8 cellular contexts compared by ENCODE assay signal in genomic region chr1:11653616-11654570, GRCh38. TPM values are rescaled to one million over a fixed set of nuclear protein-coding genes. Genes with fewer than 3 reads are reported as not detected.
DNase-seq lines count a peak whose midpoint lies in the region; ATAC-seq, FAIRE-seq and TF ChIP-seq lines count a peak whose summit lies in the region.

TSS of gene FBXO2 (minus strand) at chr1:11654429. CDS start at chr1:11654340, 89 bp downstream.

- peaks cover 24% of the 10 kb centered on the region for H3K4me1 Mint-ChIP-seq in brain
- peaks cover 30% of the 10 kb centered on the region for H3K4me1 Mint-ChIP-seq in stimulated activated effector memory CD8-positive, alpha-beta T cell treated with anti-CD3 and anti-CD28 coated beads, Interleukin-12 subunit alpha, Interleukin-12 subunit beta, amount 100 ng/mL, for 72 hours

- peak within 1 kb of the TSS; percentile 87 for H3K4me2 ChIP-seq in keratinocyte (ENCODE audit: control insufficient read depth, extremely low read depth, insufficient read depth, low read depth, low read length)

- peak within 1 kb of the TSS; percentile 87 for H2AFZ ChIP-seq in keratinocyte (ENCODE audit: control insufficient read depth, low read length)

- H3K36me3 Mint-ChIP-seq in brain, result peaks cover 21% of the 10 kb centered on the region
- peaks cover 31% of the 10 kb centered on the region for H3K36me3 Mint-ChIP-seq in stimulated activated effector memory CD8-positive, alpha-beta T cell treated with anti-CD3 and anti-CD28 coated beads, Interleukin-12 subunit alpha, Interleukin-12 subunit beta, amount 100 ng/mL, for 72 hours

- H3K9me1 ChIP-seq in keratinocyte (ENCODE audit: control insufficient read depth, extremely low read depth, insufficient read depth, low read length), result no peaks in the 10 kb centered on the region

- TF ChIP-seq CTCF in brain (conservative IDR thresholded peaks at IDR 0.05) (no peak), keratinocyte (optimal IDR thresholded peaks at IDR 0.05 in 1 of 3, IDR thresholded peaks at IDR 0.05 in 1 of 3, conservative IDR thresholded peaks at IDR 0.05 in 1 of 3; ENCODE audit: extremely low read depth in 1 of 3, insufficient read depth in 2 of 3, low read length in 3 of 3) (no peak)

- dilution Hi-C loops in keratinocyte (cut with MboI; ENCODE audit: extremely low pct_ligation_motif_present, low sequenced_read_pairs), result no loop called here

- H3K4me3 ChIP-seq in keratinocyte (ENCODE audit: control insufficient read depth in 2 of 3, extremely low read depth in 1 of 3, insufficient read depth in 2 of 3, low read depth in 1 of 3, low read length in 3 of 3), result peak within 1 kb of the TSS; percentile 71 to 75 (median 72)

- H3K4me1 ChIP-seq in keratinocyte (ENCODE audit: control insufficient read depth, extremely low read depth, insufficient read depth, low read length), result peaks cover 21% of the 10 kb centered on the region

- no peak for DNase-seq in HTR-8/SVneo (ENCODE audit: insufficient read length, low spot score)
- DNase-seq in keratinocyte (ENCODE audit: low read depth, low spot score), result no peak
- no peak for DNase-seq in stimulated activated effector memory CD8-positive, alpha-beta T cell treated with anti-CD3 and anti-CD28 coated beads, Interleukin-12 subunit alpha, Interleukin-12 subunit beta, amount 100 ng/mL, for 72 hours (ENCODE audit: low spot score in 2 of 2)
- no peak for DNase-seq in NCI-H1930 (lab: John Stamatoyannopoulos, UW)
- DNase-seq in H4 (ENCODE audit: low spot score), result no peak

- FAIRE-seq in HTR-8/SVneo (lab: Jason Lieb, UNC) (peak; percentile 9), keratinocyte (lab: Jason Lieb, UNC) (no peak)

- H3K9me3 Mint-ChIP-seq in brain, result peaks cover 0 to 3% (median 0%) of the 10 kb centered on the region in 5 experiments
- H3K9me3 Mint-ChIP-seq in stimulated activated effector memory CD8-positive, alpha-beta T cell treated with anti-CD3 and anti-CD28 coated beads, Interleukin-12 subunit alpha, Interleukin-12 subunit beta, amount 100 ng/mL, for 72 hours, result no peaks in the 10 kb centered on the region

- H3K36me3 ChIP-seq in keratinocyte (ENCODE audit: control insufficient read depth in 2 of 2, extremely low read depth in 1 of 2, insufficient read depth in 2 of 2, low read length in 2 of 2), result peaks cover 3 to 13% of the 10 kb centered on the region in 2 experiments

- no peaks in the 10 kb centered on the region for H3K27me3 ChIP-seq in keratinocyte (ENCODE audit: control insufficient read depth, extremely low read depth, insufficient read depth, low read length)

- H3K9me3 ChIP-seq in keratinocyte (ENCODE audit: control insufficient read depth, low read depth, low read length), result no peaks in the 10 kb centered on the region

- no peaks in the 10 kb centered on the region for H4K20me1 ChIP-seq in keratinocyte (ENCODE audit: control insufficient read depth, extremely low read depth, insufficient read depth, low read length)

- H3K27ac ChIP-seq in keratinocyte (ENCODE audit: control insufficient read depth, insufficient read depth, low read length), result peak within 1 kb of the TSS; percentile 26

- ATAC-seq in GM18502 (IDR thresholded peaks at IDR 0.05; ENCODE audit: poor library complexity, unreplicated experiment), result peak; percentile 24
- no peak for ATAC-seq in stimulated activated effector memory CD8-positive, alpha-beta T cell treated with anti-CD3 and anti-CD28 coated beads, Interleukin-12 subunit alpha, Interleukin-12 subunit beta, amount 100 ng/mL, for 72 hours
- no peak for ATAC-seq in GM19023 (IDR thresholded peaks at IDR 0.05; ENCODE audit: unreplicated experiment)

- peaks cover 7% of the 10 kb centered on the region for H3K79me2 ChIP-seq in keratinocyte (ENCODE audit: control insufficient read depth, insufficient read depth, low read length)

- H3K9ac ChIP-seq in keratinocyte (ENCODE audit: control insufficient read depth, extremely low read depth, insufficient read depth, low read length), result peak within 1 kb of the TSS; percentile 71

- peak within 1 kb of the TSS; percentile 83 to 87 (median 84) for H3K4me3 Mint-ChIP-seq in brain
- peak within 1 kb of the TSS; percentile 67 for H3K4me3 Mint-ChIP-seq in stimulated activated effector memory CD8-positive, alpha-beta T cell treated with anti-CD3 and anti-CD28 coated beads, Interleukin-12 subunit alpha, Interleukin-12 subunit beta, amount 100 ng/mL, for 72 hours

- H3K27me3 Mint-ChIP-seq in brain, result peaks cover 19% of the 10 kb centered on the region

- peak within 1 kb of the TSS in 3 of 5 experiments; percentile 59 to 86 (median 74) for H3K27ac Mint-ChIP-seq in brain
- peak within 1 kb of the TSS; percentile 50 for H3K27ac Mint-ChIP-seq in stimulated activated effector memory CD8-positive, alpha-beta T cell treated with anti-CD3 and anti-CD28 coated beads, Interleukin-12 subunit alpha, Interleukin-12 subunit beta, amount 100 ng/mL, for 72 hours

RNA-seq across cellular contexts. Expression of gene FBXO2, which starts in this region (rescaled TPM):
- polyA plus RNA-seq in brain (ENCODE audit: insufficient read depth, low read depth, low replicate concordance) (103 TPM), keratinocyte (42.2 to 83.7 TPM (median 65.9 TPM) in 3 replicates)
- polyA plus RNA-seq in keratinocyte (2011; ENCODE audit: low read depth), result 10.6 TPM
- 46.9 and 115 TPM in 2 replicates for polyA plus RNA-seq in keratinocyte (2011; cell fraction: cytosol; rRNA removed)
- polyA plus RNA-seq in keratinocyte (2011; cell fraction: nucleus; rRNA removed), result 69.6 and 87.7 TPM in 2 replicates
- polyA plus RNA-seq in keratinocyte (2012; ENCODE audit: low replicate concordance), result 37.8 and 105 TPM in 2 replicates
- polyA minus RNA-seq in keratinocyte, result 17.7 to 28.5 TPM (median 26.1 TPM) in 3 replicates
- 70.2 TPM for polyA minus RNA-seq in keratinocyte (2011; cell fraction: cytosol; rRNA and poly(A)+ RNA removed)
- 11.0 and 15.2 TPM in 2 replicates for polyA minus RNA-seq in keratinocyte (2011; cell fraction: nucleus; rRNA and poly(A)+ RNA removed)
- 0.76 and 2.3 TPM in 2 replicates for total RNA-seq in H4 (2014; rRNA removed; shearing (Covaris generic))
